Comparison of ENCODE assay signal across 8 cellular contexts in genomic region chr14:67674139-67674479, GRCh38. TPM values are rescaled to one million over a fixed set of nuclear protein-coding genes. Genes with fewer than 3 reads are reported as not detected.
DNase-seq lines count a peak whose midpoint lies in the region; ATAC-seq, FAIRE-seq and TF ChIP-seq lines count a peak whose summit lies in the region.

No MANE protein-coding gene starts in this region.

- H3K4me3 ChIP-seq in HEK293 (ENCODE audit: low read depth, low read length) (peak overlapping the region; percentile 98), MG63 (peak overlapping the region; percentile 88), SK-N-SH (ENCODE audit: low read depth in 2 of 2, low read length in 1 of 2) (peak overlapping the region; percentile 72 to 89), adipocyte (ENCODE audit: low read length) (peak overlapping the region; percentile 90), heart left ventricle (peak overlapping the region; percentile 78 to 100 (median 92)), pancreas (peak overlapping the region; percentile 89 to 100 (median 96))

- H3K27me3 ChIP-seq in MG63 (no peaks in the 10 kb centered on the region), SK-N-SH (ENCODE audit: insufficient read depth) (no peaks in the 10 kb centered on the region), adipocyte (replicated peaks; ENCODE audit: control insufficient read depth, insufficient read depth, low read length) (no peaks in the 10 kb centered on the region), heart left ventricle (no peaks in the 10 kb centered on the region), pancreas (no peaks in the 10 kb centered on the region)

- no peaks in the 10 kb centered on the region for H3K9me3 ChIP-seq in HEK293 (ENCODE audit: control insufficient read depth, insufficient read depth, low read depth, low read length)
- H3K9me3 ChIP-seq in MG63: no peaks in the 10 kb centered on the region
- no peaks in the 10 kb centered on the region for H3K9me3 ChIP-seq in SK-N-SH
- H3K9me3 ChIP-seq in adipocyte (ENCODE audit: control insufficient read depth, low read length): no peaks in the 10 kb centered on the region
- no peaks in the 10 kb centered on the region for H3K9me3 ChIP-seq in heart left ventricle
- no peaks in the 10 kb centered on the region for H3K9me3 ChIP-seq in pancreas

- peaks cover 49% of the 10 kb centered on the region for H4K20me1 ChIP-seq in SK-N-SH (ENCODE audit: insufficient read depth)

- peaks cover 17% of the 10 kb centered on the region for H3F3A ChIP-seq in SK-N-SH (replicated peaks; ENCODE audit: insufficient read depth)

- no peak for TF ChIP-seq POLR2A in heart left ventricle (IDR thresholded peaks at IDR 0.05)

- H3K9ac ChIP-seq in SK-N-SH: peak overlapping the region; percentile 98
- peak overlapping the region; percentile 99 for H3K9ac ChIP-seq in adipocyte (ENCODE audit: low read length)

- TF ChIP-seq CTCF in GM10248 (IDR thresholded peaks at IDR 0.05; ENCODE audit: control extremely low read depth, extremely low read depth, low read depth, missing control alignments): no peak
- no peak for TF ChIP-seq CTCF in HEK293 (tag by site-specific recombination; IDR thresholded peaks at IDR 0.05)
- TF ChIP-seq CTCF in SK-N-SH (IDR thresholded peaks at IDR 0.05): peak; percentile 26; the same call in 1 of the 2 replicates
- TF ChIP-seq CTCF in heart left ventricle (IDR thresholded peaks at IDR 0.05): peak in 9 of 12 donors; percentile 21 to 62 (median 40)
- TF ChIP-seq CTCF in pancreas (IDR thresholded peaks at IDR 0.05): no peak

- H3K4me1 ChIP-seq in HEK293 (ENCODE audit: control insufficient read depth, insufficient read depth, low read length) (peaks cover 12% of the 10 kb centered on the region), SK-N-SH (ENCODE audit: control insufficient read depth in 1 of 2, insufficient read depth in 2 of 2, low read depth in 1 of 2, low read length in 1 of 2) (peaks cover 0 to 7% of the 10 kb centered on the region in 2 experiments; a peak in 2 of 4 replicates), adipocyte (ENCODE audit: control insufficient read depth, insufficient read depth, low read length) (peaks cover 20% of the 10 kb centered on the region), heart left ventricle (peaks cover 3 to 46% (median 22%) of the 10 kb centered on the region in 12 donors), pancreas (peaks cover 0 to 24% (median 4%) of the 10 kb centered on the region in 3 donors)

- H3K4me2 ChIP-seq in SK-N-SH: peak overlapping the region; percentile 96

- peaks cover 69% of the 10 kb centered on the region for H3K79me2 ChIP-seq in SK-N-SH (ENCODE audit: insufficient read depth)

- peak overlapping the region; percentile 97 for H3K27ac ChIP-seq in HEK293 (ENCODE audit: extremely low read depth, low read depth, low read length)
- H3K27ac ChIP-seq in SK-N-SH (ENCODE audit: low read depth in 2 of 2, low read length in 1 of 2): peak overlapping the region; percentile 92 to 96
- H3K27ac ChIP-seq in heart left ventricle: peak overlapping the region; percentile 96 to 99 (median 99)
- H3K27ac ChIP-seq in pancreas: peak overlapping the region; percentile 98 to 100 (median 100)

- no peak for TF ChIP-seq RAD21 in SK-N-SH (IDR thresholded peaks at IDR 0.05; ENCODE audit: low read length)

- intact Hi-C loops in heart left ventricle (cut with DNase I) (loop anchor here in 3 of 10 donors (2.0 kb wide), 2 partner anchors 21 to 73 kb away; partner anchors contain the start of genes RDH11 (in 2 of the 3) and PIGH (in 1 of the 3)), pancreas (cut with DNase I) (loop anchor here in 1 of 3 donors (10.0 kb wide), 1 partner anchor 89 kb away; no protein-coding TSS in a partner anchor)

- no peaks in the 10 kb centered on the region for H3K9me2 ChIP-seq in SK-N-SH

- peaks cover 17 to 22% of the 10 kb centered on the region in 2 experiments for H3K36me3 ChIP-seq in HEK293 (ENCODE audit: control insufficient read depth in 2 of 2, insufficient read depth in 1 of 2, low read length in 2 of 2)
- no peaks in the 10 kb centered on the region for H3K36me3 ChIP-seq in MG63
- peaks cover 11 to 19% of the 10 kb centered on the region in 2 experiments for H3K36me3 ChIP-seq in SK-N-SH (replicated peaks in 1 of 2; ENCODE audit: control insufficient read depth in 1 of 2, insufficient read depth in 2 of 2, low read length in 1 of 2)
- peaks cover 19% of the 10 kb centered on the region for H3K36me3 ChIP-seq in adipocyte (ENCODE audit: control insufficient read depth, insufficient read depth, low read length, severe bottlenecking)
- H3K36me3 ChIP-seq in heart left ventricle: peaks cover 0 to 18% (median 16%) of the 10 kb centered on the region in 9 donors
- H3K36me3 ChIP-seq in pancreas: no peaks in the 10 kb centered on the region

- POLR2A ChIA-PET in GM10248 (lab: Yijun Ruan, JAX) (no interaction called here), HEK293 (lab: Yijun Ruan, JAX) (interaction anchor here (1.0 kb wide), 1 partner anchor 54 kb away, joined by 3 read pairs; no protein-coding TSS in a partner anchor), SK-N-SH (lab: Yijun Ruan, JAX) (interaction anchor here (1.7 kb wide), 1 partner anchor 30 kb away, joined by 4 read pairs; no protein-coding TSS in a partner anchor)

- peak; percentile 73 to 88 (median 86) for ATAC-seq in heart left ventricle
- ATAC-seq in pancreas: peak; percentile 79 to 92 (median 86)

- DNase-seq in GM10248 (ENCODE audit: extremely low spot score) (peak; percentile 64), MG63 (peak; percentile 71), SK-N-SH (peak; percentile 87), adipocyte (ENCODE audit: low read depth) (peak; percentile 91), heart left ventricle (peak; percentile 74 to 85 (median 78)), pancreas (peak; percentile 59 to 87 (median 74)), GOT3 (lab: John Stamatoyannopoulos, UW) (no peak)

- no peak for TF ChIP-seq EP300 in SK-N-SH (IDR thresholded peaks at IDR 0.05; ENCODE audit: borderline replicate concordance in 1 of 2, low read depth in 1 of 2, low read length in 1 of 2)

- 1% methylated on average over 6 of the region's 25 CpGs for WGBS in SK-N-SH (ENCODE audit: low lambda C conversion rate)
- 0 to 2% (median 1%) methylated on average over 10 to 25 of the region's 25 CpGs for whole genome bisulfite sequencing in heart left ventricle, 4 donors
- WGBS in pancreas, 2 donors: 0 to 1% methylated on average over 25 of the region's 25 CpGs

- FAIRE-seq in pancreas (lab: Jason Lieb, UNC): no peak

- peak overlapping the region; percentile 86 for H2AFZ ChIP-seq in SK-N-SH (ENCODE audit: low read depth)

- CTCF ChIA-PET in GM10248 (lab: Yijun Ruan, JAX) (interaction anchor here (0.6 to 13.7 kb wide), 14 partner anchors 10 to 246 kb away, joined by 3 to 203 read pairs (median 4); partner anchors contain the start of genes PIGH and RDH12), HEK293 (lab: Yijun Ruan, JAX) (interaction anchor here (0.7 to 2.4 kb wide), 7 partner anchors 28 to 247 kb away, joined by 3 to 9 read pairs (median 5); partner anchors contain the start of gene RDH12), SK-N-SH (lab: Yijun Ruan, JAX) (interaction anchor here (2.1 to 3.6 kb wide), 2 partner anchors 30 to 74 kb away, joined by 5 to 21 read pairs; partner anchors contain the start of gene PIGH)

TF ChIP-seq in HEK293, 187 proteins besides CTCF, POLR2A, EP300 and RAD21 (continues in another document):
- TF ChIP-seq ZIC2 (tag by site-specific recombination; IDR thresholded peaks at IDR 0.05): 0 out of 2 replicates have a peak, but pooled peaks have one; percentile 11
- TF ChIP-seq KLF9 (tag by site-specific recombination; IDR thresholded peaks at IDR 0.05; ENCODE audit: low read depth): peak; percentile 81

TF ChIP-seq in SK-N-SH, 30 proteins besides CTCF, POLR2A, EP300 and RAD21:
- TF ChIP-seq TAF1 (IDR thresholded peaks at IDR 0.05; ENCODE audit: borderline replicate concordance, low read depth, low read length) (peak; percentile 3; the same call in 1 of the 2 replicates), MXI1 (IDR thresholded peaks at IDR 0.05; ENCODE audit: low read depth, low read length) (peak; percentile 53; the same call in 1 of the 2 replicates), SIN3A (IDR thresholded peaks at IDR 0.05; ENCODE audit: borderline replicate concordance, low read depth, low read length) (0 out of 2 replicates have a peak, but pooled peaks have one; percentile 8), RCOR1 (IDR thresholded peaks at IDR 0.05; ENCODE audit: low read length) (no peak)

RNA-seq across cellular contexts. Expression of gene VTI1B, which starts 0.3 kb away (rescaled TPM):
- total RNA-seq in MG63 (2014; rRNA removed; shearing (Covaris generic); ENCODE audit: low replicate concordance): 46.6 and 124 TPM in 2 replicates
- polyA plus RNA-seq in SK-N-SH (2012; rRNA removed) (59.2 and 71.8 TPM in 2 replicates), heart left ventricle (10 to 100 TPM; 79.8 to 99.2 TPM), pancreas (10 to 100 TPM; 40.9 to 46.3 TPM)
- polyA plus RNA-seq in SK-N-SH (2012; cell fraction: cytosol; rRNA removed): 83.3 and 105 TPM in 2 replicates
- polyA plus RNA-seq in SK-N-SH (2012; cell fraction: nucleus; rRNA removed): 21.3 and 29.2 TPM in 2 replicates
- total RNA-seq in heart left ventricle (100 to 1,000 TPM in 7 of 9 donors, 10 to 100 TPM in 2; 78.5 to 143 (median 128) TPM), pancreas (10 to 100 TPM; 48.0 to 73.3 (median 54.5) TPM)

RNA-seq across cellular contexts. Expression of gene RDH11, which starts 21.5 kb away (rescaled TPM):
- 23.8 and 25.9 TPM in 2 replicates for total RNA-seq in MG63 (2014; rRNA removed; shearing (Covaris generic); ENCODE audit: low replicate concordance)
- polyA plus RNA-seq in SK-N-SH (2012; rRNA removed): 44.7 and 65.8 TPM in 2 replicates
- 46.2 and 50.9 TPM in 2 replicates for polyA plus RNA-seq in SK-N-SH (2012; cell fraction: cytosol; rRNA removed)
- 84.6 and 101 TPM in 2 replicates for polyA plus RNA-seq in SK-N-SH (2012; cell fraction: nucleus; rRNA removed)
- total RNA-seq in heart left ventricle: 10 to 100 TPM; 14.3 to 24.3 (median 17.8) TPM
- 10 to 100 TPM; 12.5 to 28.7 TPM for polyA plus RNA-seq in heart left ventricle
- 10 to 100 TPM; 14.0 to 37.0 (median 21.7) TPM for total RNA-seq in pancreas
- 10 to 100 TPM; 18.4 to 40.3 TPM for polyA plus RNA-seq in pancreas

RNA-seq across cellular contexts. Expression of gene RDH12, which starts 27.6 kb away (rescaled TPM):
- 0.07 and 0.20 TPM in 2 replicates for total RNA-seq in MG63 (2014; rRNA removed; shearing (Covaris generic); ENCODE audit: low replicate concordance)
- polyA plus RNA-seq in SK-N-SH (2012; rRNA removed) (not detected in 2 replicates), heart left ventricle (not detected), pancreas (1 to 10 TPM; 1.2 to 2.0 TPM)
- polyA plus RNA-seq in SK-N-SH (2012; cell fraction: cytosol; rRNA removed): not detected in 2 replicates
- 0.04 TPM in 1 of 2 replicates, not detected in the other for polyA plus RNA-seq in SK-N-SH (2012; cell fraction: nucleus; rRNA removed)
- total RNA-seq in heart left ventricle (not detected), pancreas (1 to 10 TPM; 1.0 to 2.5 (median 1.5) TPM)

RNA-seq across cellular contexts. Expression of gene ARG2, which starts 54.4 kb away (rescaled TPM):
- total RNA-seq in MG63 (2014; rRNA removed; shearing (Covaris generic); ENCODE audit: low replicate concordance): 1.4 and 3.6 TPM in 2 replicates
- 2.6 TPM in 2 replicates for polyA plus RNA-seq in SK-N-SH (2012; rRNA removed)
- polyA plus RNA-seq in SK-N-SH (2012; cell fraction: cytosol; rRNA removed): 2.7 TPM in 2 replicates
- 0.87 and 1.9 TPM in 2 replicates for polyA plus RNA-seq in SK-N-SH (2012; cell fraction: nucleus; rRNA removed)
- total RNA-seq in heart left ventricle: 1 to 10 TPM in 7 of 9 donors, under 1 TPM in 2; 0.61 to 6.3 (median 1.5) TPM
- polyA plus RNA-seq in heart left ventricle: 10 to 100 TPM in 1 of 2 donors, under 1 TPM in 1; 0.34 to 53.7 TPM
- total RNA-seq in pancreas: 1 to 10 TPM; 1.2 to 2.8 (median 1.4) TPM
- polyA plus RNA-seq in pancreas: 10 to 100 TPM in 1 of 2 donors, 1 to 10 TPM in 1; 3.5 to 15.0 TPM

Comparison
In these comparisons a context has a peak if more than half of its experiments do, and no peak if none do; other contexts are left out.
1. CTCF ChIP-seq: peak in SK-N-SH (single experiment) and heart left ventricle (9 of 12); none in GM10248 (single experiment), HEK293 (single experiment) and pancreas (0 of 4).
2. Peak in every context shown above with its lines, with median percentiles within 50 percentile points of each other: H3K27ac ChIP-seq and H3K4me3 ChIP-seq.